Comparison of ENCODE assay signal across 12 cellular contexts in genomic region chr18:8800041-8800441, GRCh38.
A peak's percentile ranks its signal among the peaks of the same experiment; 100 is the strongest.
DNase-seq lines count a peak whose midpoint lies in the region; ATAC-seq, FAIRE-seq and TF ChIP-seq lines count a peak whose summit lies in the region.
"Had no signal": no experiment of that assay in that cellular context is flagged by ENCODE, and none has a peak within 500 bp of the region (broad histone marks: within the 10 kb centered on the region; RNA-seq: fewer than 3 reads in every experiment).

No MANE protein-coding gene starts in this region.

- no TSS peak for BruUV-seq in HepG2 (replicated peaks; lab: Mats Ljungman, UMichigan)

- peak overlapping the region; percentile 99; the same call in 1 of the 2 replicates for H3K9ac ChIP-seq in BLaER1
- H3K9ac ChIP-seq in HepG2 (ENCODE audit: insufficient read depth, low read depth, low read length) = no peak overlapping the region

- CTCF ChIA-PET in HepG2 (lab: Yijun Ruan, JAX; ENCODE audit: low intra/inter-chr PET ratio, low total read pairs) = no interaction called here

- TF ChIP-seq RAD21 in HepG2 (CRISPR knock-in tag; IDR thresholded peaks at IDR 0.05) = no peak

- TF ChIP-seq POLR2A in HepG2 (IDR thresholded peaks at IDR 0.05; ENCODE audit: insufficient read depth in 1 of 2, low read depth in 2 of 2, low read length in 2 of 2) = no peak

- no peak for TF ChIP-seq CTCF in fibroblast of mammary gland (conservative IDR thresholded peaks at IDR 0.05; ENCODE audit: control insufficient read depth, insufficient read depth, low read depth, low read length)
- TF ChIP-seq CTCF in pancreas (IDR thresholded peaks at IDR 0.05) = no peak
- TF ChIP-seq CTCF in HepG2 (CRISPR knock-in tag; IDR thresholded peaks at IDR 0.05) = no peak

- FAIRE-seq in pancreas (lab: Jason Lieb, UNC) = no peak
- FAIRE-seq in HepG2 (lab: Jason Lieb, UNC) = no peak
- FAIRE-seq: endometrium had no signal

- intact Hi-C loops in pancreas (cut with DNase I) = no loop called here
- intact Hi-C loops in HepG2 (cut with micrococcal nuclease; ENCODE audit: unreplicated experiment) = no loop called here

- DNase-seq in NCI-H82 treated with DMSO at 0.1 percent for 48 hours (lab: John Stamatoyannopoulos, UW; ENCODE audit: unreplicated experiment) (peak; percentile 73), fibroblast of mammary gland (ENCODE audit: low read depth) (peak; percentile 58), pancreas (peak; percentile 68 to 87 (median 76)), NCI-H2196 treated with DMSO at 0.1 percent for 48 hours (lab: John Stamatoyannopoulos, UW; ENCODE audit: unreplicated experiment) (no peak), HepG2 (ENCODE audit: low spot score) (no peak)
- DNase-seq: activated naive CD4-positive, alpha-beta T cell treated with anti-CD3 and anti-CD28 coated beads, Interleukin-2, amount 10 ng/mL, durations not matched to agents 7 days and 5 days; CD4-positive, alpha-beta memory T cell had no signal

- peak overlapping the region; percentile 96 for H3K4me2 ChIP-seq in BLaER1
- no peak overlapping the region for H3K4me2 ChIP-seq in HepG2 (ENCODE audit: low read depth, low read length)

- POLR2A ChIA-PET in HepG2 (lab: Yijun Ruan, JAX) = no interaction called here

- H3K27ac ChIP-seq in BLaER1 (peak overlapping the region; percentile 99), pancreas (peak overlapping the region; percentile 30 to 77 (median 64)), HepG2 (ENCODE audit: extremely low read length, insufficient read depth, low read length) (no peak overlapping the region)
- H3K27ac ChIP-seq: VCaP had no signal

- peaks cover 100% of the 10 kb centered on the region for H4K20me1 ChIP-seq in BLaER1
- no peaks in the 10 kb centered on the region for H4K20me1 ChIP-seq in HepG2 (ENCODE audit: insufficient read depth, low read length)

- H3K4me1 ChIP-seq in BLaER1 = peaks cover 97% of the 10 kb centered on the region
- H3K4me1 ChIP-seq in pancreas = peaks cover 20 to 36% (median 30%) of the 10 kb centered on the region in 3 donors
- peaks cover 30% of the 10 kb centered on the region for H3K4me1 ChIP-seq in HepG2 (ENCODE audit: insufficient read depth, low read length)

- in situ Hi-C loops in HepG2 (cut with HindIII; ENCODE audit: extremely low pct_ligation_motif_present, low pct_unique_long_range_greater_than_20kb) = no loop called here

- H3K9me3 ChIP-seq in BLaER1 (no peaks in the 10 kb centered on the region), pancreas (no peaks in the 10 kb centered on the region), HepG2 (ENCODE audit: low read length) (no peaks in the 10 kb centered on the region)

- H3K4me3 ChIP-seq in BLaER1 (peak overlapping the region; percentile 92), fibroblast of mammary gland (ENCODE audit: control insufficient read depth, low read depth, low read length) (no peak overlapping the region), pancreas (no peak overlapping the region), HepG2 (replicated peaks in 1 of 3; ENCODE audit: insufficient read depth in 1 of 3, low read depth in 2 of 3, low read length in 3 of 3) (no peak overlapping the region)

- H3K27me3 ChIP-seq in BLaER1 (no peaks in the 10 kb centered on the region), pancreas (no peaks in the 10 kb centered on the region), HepG2 (ENCODE audit: control insufficient read depth in 1 of 2, insufficient read depth in 2 of 2, low read length in 2 of 2) (no peaks in the 10 kb centered on the region)

- no peak overlapping the region for H2AFZ ChIP-seq in HepG2 (ENCODE audit: low read length)

- H3K36me3 ChIP-seq in BLaER1 = peaks cover 94% of the 10 kb centered on the region
- no peaks in the 10 kb centered on the region for H3K36me3 ChIP-seq in pancreas
- H3K36me3 ChIP-seq in HepG2 (replicated peaks in 1 of 2; ENCODE audit: control insufficient read depth in 1 of 2, insufficient read depth in 2 of 2, low read length in 2 of 2) = peaks cover 0 to 1% of the 10 kb centered on the region in 2 experiments; a peak in 1 of 5 replicates

- TF ChIP-seq EP300 in HepG2 (IDR thresholded peaks at IDR 0.05; ENCODE audit: low read depth in 2 of 2, low read length in 2 of 2) (no peak), HepG2 (CRISPR knock-in tag; IDR thresholded peaks at IDR 0.05; ENCODE audit: borderline replicate concordance) (no peak)

- ATAC-seq in pancreas = peak; percentile 76 to 89 (median 88)
- ATAC-seq in GM21619 (IDR thresholded peaks at IDR 0.05; ENCODE audit: unreplicated experiment) = no peak
- ATAC-seq in esophagus mucosa = no peak
- no peak for ATAC-seq in HepG2

- WGBS in pancreas, 2 donors = 20 to 21% methylated on average over 16 of the region's 16 CpGs
- 91% methylated on average over 15 of the region's 16 CpGs for WGBS in HepG2 (ENCODE audit: low lambda C conversion rate)

- no peaks in the 10 kb centered on the region for H3K79me2 ChIP-seq in HepG2 (ENCODE audit: insufficient read depth, low read length)

TF ChIP-seq in HepG2, 621 proteins besides CTCF, POLR2A, EP300 and RAD21:
- TF ChIP-seq ZSCAN9 (CRISPR knock-in tag; IDR thresholded peaks at IDR 0.05; ENCODE audit: borderline replicate concordance) (no peak), ZNF3 (CRISPR knock-in tag; IDR thresholded peaks at IDR 0.05) (no peak), ZNF660 (CRISPR knock-in tag; IDR thresholded peaks at IDR 0.05; ENCODE audit: borderline replicate concordance, low read depth) (no peak), ZBTB46 (CRISPR knock-in tag; IDR thresholded peaks at IDR 0.05; ENCODE audit: borderline replicate concordance) (no peak), ZNF784 (CRISPR knock-in tag; IDR thresholded peaks at IDR 0.05; ENCODE audit: borderline replicate concordance) (no peak), ZNF563 (CRISPR knock-in tag; IDR thresholded peaks at IDR 0.05) (no peak), TFAP4 (IDR thresholded peaks at IDR 0.05; ENCODE audit: borderline replicate concordance, low read depth) (no peak), ZNF317 (CRISPR knock-in tag; IDR thresholded peaks at IDR 0.05) (no peak), ZNF446 (CRISPR knock-in tag; IDR thresholded peaks at IDR 0.05) (no peak), IRF2 (CRISPR knock-in tag; IDR thresholded peaks at IDR 0.05) (no peak), EZH2 (conservative IDR thresholded peaks at IDR 0.05; ENCODE audit: low read depth, low read length) (no peak), HIC2 (CRISPR knock-in tag; IDR thresholded peaks at IDR 0.05; ENCODE audit: low read depth) (no peak), SNRNP70 (IDR thresholded peaks at IDR 0.05; ENCODE audit: low read depth, low read length) (no peak)

Comparison
In these comparisons a context has a peak if more than half of its experiments do, and no peak if none do; other contexts are left out.
1. DNase-seq: peak in NCI-H82 treated with DMSO at 0.1 percent for 48 hours (single experiment), fibroblast of mammary gland (single experiment) and pancreas (6 of 6); none in NCI-H2196 treated with DMSO at 0.1 percent for 48 hours (single experiment) and HepG2 (single experiment).
2. ATAC-seq: peak in pancreas (4 of 4); none in GM21619 (single experiment), esophagus mucosa (single experiment) and HepG2 (single experiment).